1 cellular context compared by ENCODE assay signal in the genomic region with DNA sequence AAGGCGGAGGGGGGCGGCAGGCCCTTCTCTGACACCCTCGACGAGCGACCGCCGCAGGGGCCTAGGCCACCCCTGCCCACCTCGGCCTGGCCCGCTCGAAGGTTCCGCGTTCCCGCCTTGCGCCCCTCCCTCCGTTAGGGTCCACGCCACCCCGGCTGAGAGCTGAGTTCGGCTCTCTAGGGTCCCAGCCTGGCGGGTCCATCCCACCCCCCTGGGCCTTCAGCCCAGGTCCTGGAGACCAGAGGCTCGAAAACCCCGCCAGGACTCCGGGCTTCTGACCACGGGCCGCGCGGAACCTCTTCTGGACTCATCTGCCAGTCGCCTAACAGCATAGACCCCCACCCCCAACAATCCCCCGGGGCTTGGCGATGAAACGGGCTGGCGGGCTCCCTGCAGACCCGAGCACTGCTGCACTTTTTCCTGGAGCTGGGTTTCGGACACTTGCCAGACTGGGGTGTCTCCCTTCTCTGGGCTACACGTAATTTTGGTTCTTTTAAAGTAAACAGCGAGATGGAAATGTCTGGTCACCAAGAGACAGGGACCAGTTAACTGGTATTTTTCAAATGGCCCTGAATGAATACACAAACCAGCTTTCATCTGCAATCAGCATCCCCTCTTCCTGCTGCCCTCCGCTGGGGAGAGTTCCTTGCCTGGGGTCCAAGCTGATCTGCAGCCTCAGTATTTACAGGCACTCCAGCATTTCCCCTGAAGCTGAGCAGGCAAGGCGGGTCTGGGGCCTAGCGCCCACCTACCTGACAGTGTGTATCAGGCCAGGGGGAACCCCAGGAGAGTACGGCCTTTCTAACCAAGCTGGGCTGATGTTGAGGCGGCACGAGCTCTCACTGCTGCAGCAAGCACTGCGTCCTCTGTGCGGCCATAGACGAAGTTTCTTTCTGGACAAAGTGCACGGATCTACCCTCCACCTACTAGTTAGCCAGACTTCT.
TF ChIP-seq lines count a peak whose summit lies in the region.

No MANE protein-coding gene starts in this region.

TF ChIP-seq in GM12878, 131 proteins besides CTCF, POLR2A, EP300 and RAD21:
- TF ChIP-seq, protein P1, sequence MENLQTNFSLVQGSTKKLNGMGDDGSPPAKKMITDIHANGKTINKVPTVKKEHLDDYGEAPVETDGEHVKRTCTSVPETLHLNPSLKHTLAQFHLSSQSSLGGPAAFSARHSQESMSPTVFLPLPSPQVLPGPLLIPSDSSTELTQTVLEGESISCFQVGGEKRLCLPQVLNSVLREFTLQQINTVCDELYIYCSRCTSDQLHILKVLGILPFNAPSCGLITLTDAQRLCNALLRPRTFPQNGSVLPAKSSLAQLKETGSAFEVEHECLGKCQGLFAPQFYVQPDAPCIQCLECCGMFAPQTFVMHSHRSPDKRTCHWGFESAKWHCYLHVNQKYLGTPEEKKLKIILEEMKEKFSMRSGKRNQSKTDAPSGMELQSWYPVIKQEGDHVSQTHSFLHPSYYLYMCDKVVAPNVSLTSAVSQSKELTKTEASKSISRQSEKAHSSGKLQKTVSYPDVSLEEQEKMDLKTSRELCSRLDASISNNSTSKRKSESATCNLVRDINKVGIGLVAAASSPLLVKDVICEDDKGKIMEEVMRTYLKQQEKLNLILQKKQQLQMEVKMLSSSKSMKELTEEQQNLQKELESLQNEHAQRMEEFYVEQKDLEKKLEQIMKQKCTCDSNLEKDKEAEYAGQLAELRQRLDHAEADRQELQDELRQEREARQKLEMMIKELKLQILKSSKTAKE (IDR thresholded peaks at IDR 0.05; ENCODE audit: low read depth, poor library complexity, severe bottlenecking): no peak
- TF ChIP-seq ZSCAN29 (IDR thresholded peaks at IDR 0.05) (no peak), POLR2AphosphoS5 (IDR thresholded peaks at IDR 0.05; ENCODE audit: low read length) (0 out of 2 replicates have a peak, but pooled peaks have one; percentile 19), STAT1 (conservative IDR thresholded peaks at IDR 0.05) (no peak), IKZF2 (IDR thresholded peaks at IDR 0.05) (no peak)
- TF ChIP-seq, protein P2, sequence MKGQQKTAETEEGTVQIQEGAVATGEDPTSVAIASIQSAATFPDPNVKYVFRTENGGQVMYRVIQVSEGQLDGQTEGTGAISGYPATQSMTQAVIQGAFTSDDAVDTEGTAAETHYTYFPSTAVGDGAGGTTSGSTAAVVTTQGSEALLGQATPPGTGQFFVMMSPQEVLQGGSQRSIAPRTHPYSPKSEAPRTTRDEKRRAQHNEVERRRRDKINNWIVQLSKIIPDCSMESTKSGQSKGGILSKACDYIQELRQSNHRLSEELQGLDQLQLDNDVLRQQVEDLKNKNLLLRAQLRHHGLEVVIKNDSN (IDR thresholded peaks at IDR 0.05; ENCODE audit: borderline replicate concordance, extremely low read length, insufficient read depth, low read depth, low read length): no peak
